In the genomic region with DNA sequence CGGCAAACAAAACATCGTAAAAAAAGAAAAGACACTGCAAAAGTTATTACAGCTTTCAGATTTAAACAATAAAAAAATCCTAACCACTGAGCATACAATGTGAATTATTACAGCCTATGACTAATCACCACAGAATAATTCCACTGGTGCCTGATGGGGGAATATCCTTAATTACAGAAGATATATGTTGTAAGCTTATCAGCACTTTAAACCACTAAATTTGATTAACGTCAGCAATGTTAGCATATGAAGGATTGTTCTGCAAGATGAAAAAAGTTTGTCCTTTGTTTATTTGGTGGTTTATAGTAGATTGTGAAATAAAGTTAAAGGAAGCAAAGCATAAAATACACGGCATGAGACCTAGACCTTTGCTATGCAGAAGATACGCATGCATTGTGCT, we compare ENCODE assay signal across 29 cellular contexts.
DNase-seq lines count a peak whose midpoint lies in the region; ATAC-seq and TF ChIP-seq lines count a peak whose summit lies in the region.
"Had no signal": no experiment of that assay in that cellular context is flagged by ENCODE, and none has a peak within 500 bp of the region (broad histone marks: within the 10 kb centered on the region; RNA-seq: fewer than 3 reads in every experiment).

No MANE protein-coding gene starts in this region.

- CTCF ChIA-PET in OCI-LY7 (lab: Charles Lee; ENCODE audit: unreplicated experiment) (no interaction called here), WTC11 (lab: Charles Lee) (no interaction called here)

- no peaks in the 10 kb centered on the region for H3K9me2 ChIP-seq in OCI-LY7 (ENCODE audit: insufficient read depth, low read length)

- H3K27ac Mint-ChIP-seq in WTC11: no peak overlapping the region
- H3K27ac Mint-ChIP-seq: activated T-helper 1 cell treated with anti-CD3 and anti-CD28 coated beads, Interleukin-12 subunit alpha, Interleukin-12 subunit beta, Interleukin-2, Interleukin-4 antibody, amounts not matched to agents 30 ng/mL and 10 ng/mL and 1 ng/mL, durations not matched to agents 14 hours and 24 hours and 36 hours; nephron; stimulated activated naive CD8-positive, alpha-beta T cell treated with anti-CD3 and anti-CD28 coated beads, Interleukin-15, Interleukin-2, amounts not matched to agents 100 ng/mL and 50 ng/mL, for 24 hours had no signal

- intact Hi-C loops in OCI-LY7 (cut with micrococcal nuclease; ENCODE audit: unreplicated experiment): no loop called here

- ATAC-seq in WTC11: no peak
- no peak for ATAC-seq in HG03097 (IDR thresholded peaks at IDR 0.05; ENCODE audit: low FRiP score, unreplicated experiment)
- ATAC-seq: gastroesophageal sphincter, HCT116, mucosa of descending colon, right lobe of liver had no signal

- POLR2A ChIA-PET in OCI-LY7 (lab: Charles Lee) (no interaction called here), WTC11 (lab: Charles Lee) (no interaction called here)

- DNase-seq in GM03348 (ENCODE audit: low spot score) (peak; percentile 7), NCI-H526 treated with DMSO at 0.1 percent for 48 hours (lab: John Stamatoyannopoulos, UW) (peak; percentile 32), cardiac fibroblast (ENCODE audit: low read depth in 2 of 2) (peak; percentile 6 to 28), stromal cell of bone marrow (ENCODE audit: low read depth) (peak; percentile 7), OCI-LY7 (ENCODE audit: low spot score) (no peak), WTC11 (ENCODE audit: low spot score) (no peak)
- DNase-seq: activated CD4-positive, alpha-beta T cell treated with anti-CD3 and anti-CD28 coated beads, Interleukin-2, amount 50 U/mL, for 1 hour; activated naive CD4-positive, alpha-beta T cell treated with anti-CD3 and anti-CD28 coated beads, Interleukin-2, amount 50 U/mL, for 16 hours; aorta; BE2C; effector CD8-positive, alpha-beta T cell; erythroblast; hypothalamus; mucosa of descending colon; NCI-H1105; NCI-H1930; NCI-H748 treated with DMSO at 0.1 percent for 48 hours; ovary; right lobe of liver; stimulated activated CD4-positive, alpha-beta T cell treated with anti-CD3 and anti-CD28 coated beads, Interleukin-12 subunit alpha, Interleukin-12 subunit beta, amount 100 ng/mL, for 4 hours; T-helper 9 cell; thyroid gland; WERI-Rb-1 had no signal

- no peaks in the 10 kb centered on the region for H3K79me2 ChIP-seq in OCI-LY7 (ENCODE audit: insufficient read depth, low read depth, low read length)

- TF ChIP-seq CTCF in cardiac fibroblast (IDR thresholded peaks at IDR 0.05; ENCODE audit: low read depth, low read length) (no peak), OCI-LY7 (conservative IDR thresholded peaks at IDR 0.05; ENCODE audit: low read length) (no peak), WTC11 (IDR thresholded peaks at IDR 0.05) (no peak)

- H3K4me1 Mint-ChIP-seq in WTC11: 0 out of 2 replicates have a peak, but pooled peaks cover 5% of the 10 kb centered on the region
- H3K4me1 Mint-ChIP-seq: nephron had no signal

- no peak overlapping the region for H3K4me2 ChIP-seq in OCI-LY7 (ENCODE audit: low read length)

- no peak overlapping the region for H3K4me3 ChIP-seq in cardiac fibroblast (replicated peaks in 1 of 2; ENCODE audit: low read depth in 2 of 2, low read length in 2 of 2)
- H3K4me3 ChIP-seq in OCI-LY7 (ENCODE audit: low read depth, low read length, poor library complexity, severe bottlenecking): no peak overlapping the region
- H3K4me3 ChIP-seq: gastroesophageal sphincter, mucosa of descending colon, ovary, right lobe of liver, thyroid gland had no signal

- no TSS peak for BruUV-seq in OCI-LY7 (replicated peaks; lab: Mats Ljungman, UMichigan)

- H4K20me1 ChIP-seq in OCI-LY7 (ENCODE audit: insufficient read depth, low read length): no peaks in the 10 kb centered on the region

- H3K9me3 Mint-ChIP-seq in WTC11: peaks cover 12% of the 10 kb centered on the region
- H3K9me3 Mint-ChIP-seq: activated T-helper 1 cell treated with anti-CD3 and anti-CD28 coated beads, Interleukin-12 subunit alpha, Interleukin-12 subunit beta, Interleukin-2, Interleukin-4 antibody, amounts not matched to agents 30 ng/mL and 10 ng/mL and 1 ng/mL, durations not matched to agents 14 hours and 24 hours and 36 hours; nephron had no signal

- H3K27me3 Mint-ChIP-seq in WTC11 (ENCODE audit: low read depth): no peaks in the 10 kb centered on the region
- H3K27me3 Mint-ChIP-seq: stimulated activated naive CD8-positive, alpha-beta T cell treated with anti-CD3 and anti-CD28 coated beads, Interleukin-15, Interleukin-2, amounts not matched to agents 100 ng/mL and 50 ng/mL, for 24 hours had no signal

- H3K36me3 Mint-ChIP-seq in WTC11: no peaks in the 10 kb centered on the region

- H3K9me3 ChIP-seq in OCI-LY7 (ENCODE audit: low read length): no peaks in the 10 kb centered on the region
- H3K9me3 ChIP-seq: BE2C, gastroesophageal sphincter, mucosa of descending colon, ovary, right lobe of liver, thyroid gland had no signal

- H2AFZ ChIP-seq in OCI-LY7 (ENCODE audit: low read length): no peak overlapping the region

- H3K36me3 ChIP-seq in OCI-LY7 (ENCODE audit: insufficient read depth, low read length): no peaks in the 10 kb centered on the region
- H3K36me3 ChIP-seq: BE2C, gastroesophageal sphincter, ovary, right lobe of liver, thyroid gland, WERI-Rb-1 had no signal

- no peaks in the 10 kb centered on the region for H3K4me1 ChIP-seq in OCI-LY7 (ENCODE audit: insufficient read depth, low read length, poor library complexity, severe bottlenecking)
- H3K4me1 ChIP-seq: BE2C, gastroesophageal sphincter, right lobe of liver, thyroid gland had no signal

- H3K27ac ChIP-seq in OCI-LY7 (ENCODE audit: low read depth, low read length, poor library complexity, severe bottlenecking): no peak overlapping the region
- H3K27ac ChIP-seq: gastroesophageal sphincter, ovary, right lobe of liver, thyroid gland, WERI-Rb-1 had no signal

- H3K4me3 Mint-ChIP-seq in WTC11: no peak overlapping the region
- H3K4me3 Mint-ChIP-seq: activated T-helper 1 cell treated with anti-CD3 and anti-CD28 coated beads, Interleukin-12 subunit alpha, Interleukin-12 subunit beta, Interleukin-2, Interleukin-4 antibody, amounts not matched to agents 30 ng/mL and 10 ng/mL and 1 ng/mL, durations not matched to agents 14 hours and 24 hours and 36 hours; nephron; stimulated activated naive CD8-positive, alpha-beta T cell treated with anti-CD3 and anti-CD28 coated beads, Interleukin-15, Interleukin-2, amounts not matched to agents 100 ng/mL and 50 ng/mL, for 24 hours had no signal

TF ChIP-seq in WTC11, 78 proteins besides CTCF, POLR2A, EP300 and RAD21:
- no peak for TF ChIP-seq GTF2I (CRISPR knock-in tag; conservative IDR thresholded peaks at IDR 0.05)
- TF ChIP-seq, protein P1, sequence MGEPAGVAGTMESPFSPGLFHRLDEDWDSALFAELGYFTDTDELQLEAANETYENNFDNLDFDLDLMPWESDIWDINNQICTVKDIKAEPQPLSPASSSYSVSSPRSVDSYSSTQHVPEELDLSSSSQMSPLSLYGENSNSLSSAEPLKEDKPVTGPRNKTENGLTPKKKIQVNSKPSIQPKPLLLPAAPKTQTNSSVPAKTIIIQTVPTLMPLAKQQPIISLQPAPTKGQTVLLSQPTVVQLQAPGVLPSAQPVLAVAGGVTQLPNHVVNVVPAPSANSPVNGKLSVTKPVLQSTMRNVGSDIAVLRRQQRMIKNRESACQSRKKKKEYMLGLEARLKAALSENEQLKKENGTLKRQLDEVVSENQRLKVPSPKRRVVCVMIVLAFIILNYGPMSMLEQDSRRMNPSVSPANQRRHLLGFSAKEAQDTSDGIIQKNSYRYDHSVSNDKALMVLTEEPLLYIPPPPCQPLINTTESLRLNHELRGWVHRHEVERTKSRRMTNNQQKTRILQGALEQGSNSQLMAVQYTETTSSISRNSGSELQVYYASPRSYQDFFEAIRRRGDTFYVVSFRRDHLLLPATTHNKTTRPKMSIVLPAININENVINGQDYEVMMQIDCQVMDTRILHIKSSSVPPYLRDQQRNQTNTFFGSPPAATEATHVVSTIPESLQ (CRISPR knock-in tag; IDR thresholded peaks at IDR 0.05): no peak
- TF ChIP-seq PRRX2 (CRISPR knock-in tag; IDR thresholded peaks at IDR 0.05): no peak
- no peak for TF ChIP-seq TEAD1 (CRISPR knock-in tag; IDR thresholded peaks at IDR 0.05)
- no peak for TF ChIP-seq ELF4 (CRISPR knock-in tag; IDR thresholded peaks at IDR 0.05; ENCODE audit: low read depth)
- no peak for TF ChIP-seq ZNF219 (CRISPR knock-in tag; IDR thresholded peaks at IDR 0.05; ENCODE audit: borderline replicate concordance)
- TF ChIP-seq JUN (CRISPR knock-in tag; IDR thresholded peaks at IDR 0.05): no peak
- TF ChIP-seq NR3C1 (CRISPR knock-in tag; conservative IDR thresholded peaks at IDR 0.05; ENCODE audit: low read depth): no peak
- no peak for TF ChIP-seq MYBL2 (CRISPR knock-in tag; IDR thresholded peaks at IDR 0.05)
- TF ChIP-seq SMAD4 (CRISPR knock-in tag; IDR thresholded peaks at IDR 0.05): no peak
- TF ChIP-seq CREB1 (CRISPR knock-in tag; IDR thresholded peaks at IDR 0.05): no peak
- TF ChIP-seq, protein P2, sequence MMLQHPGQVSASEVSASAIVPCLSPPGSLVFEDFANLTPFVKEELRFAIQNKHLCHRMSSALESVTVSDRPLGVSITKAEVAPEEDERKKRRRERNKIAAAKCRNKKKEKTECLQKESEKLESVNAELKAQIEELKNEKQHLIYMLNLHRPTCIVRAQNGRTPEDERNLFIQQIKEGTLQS (CRISPR knock-in tag; conservative IDR thresholded peaks at IDR 0.05): no peak
- no peak for TF ChIP-seq IRF2 (CRISPR knock-in tag; IDR thresholded peaks at IDR 0.05; ENCODE audit: borderline replicate concordance, low read depth)
- no peak for TF ChIP-seq TP53 (CRISPR knock-in tag; IDR thresholded peaks at IDR 0.05)
- TF ChIP-seq, protein P3, sequence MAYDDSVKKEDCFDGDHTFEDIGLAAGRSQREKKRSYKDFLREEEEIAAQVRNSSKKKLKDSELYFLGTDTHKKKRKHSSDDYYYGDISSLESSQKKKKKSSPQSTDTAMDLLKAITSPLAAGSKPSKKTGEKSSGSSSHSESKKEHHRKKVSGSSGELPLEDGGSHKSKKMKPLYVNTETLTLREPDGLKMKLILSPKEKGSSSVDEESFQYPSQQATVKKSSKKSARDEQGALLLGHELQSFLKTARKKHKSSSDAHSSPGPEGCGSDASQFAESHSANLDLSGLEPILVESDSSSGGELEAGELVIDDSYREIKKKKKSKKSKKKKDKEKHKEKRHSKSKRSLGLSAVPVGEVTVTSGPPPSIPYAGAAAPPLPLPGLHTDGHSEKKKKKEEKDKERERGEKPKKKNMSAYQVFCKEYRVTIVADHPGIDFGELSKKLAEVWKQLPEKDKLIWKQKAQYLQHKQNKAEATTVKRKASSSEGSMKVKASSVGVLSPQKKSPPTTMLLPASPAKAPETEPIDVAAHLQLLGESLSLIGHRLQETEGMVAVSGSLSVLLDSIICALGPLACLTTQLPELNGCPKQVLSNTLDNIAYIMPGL (CRISPR knock-in tag; IDR thresholded peaks at IDR 0.05): no peak
- TF ChIP-seq ZNF396 (CRISPR knock-in tag; IDR thresholded peaks at IDR 0.05; ENCODE audit: borderline replicate concordance): no peak
- TF ChIP-seq ZNF263 (CRISPR knock-in tag; IDR thresholded peaks at IDR 0.05; ENCODE audit: low read depth): no peak

Comparison
In these comparisons a context has a peak if more than half of its experiments do, and no peak if none do; other contexts are left out.
1. DNase-seq: peak in GM03348 (single experiment), NCI-H526 treated with DMSO at 0.1 percent for 48 hours (single experiment), cardiac fibroblast (2 of 2) and stromal cell of bone marrow (single experiment); none in OCI-LY7 (single experiment) and WTC11 (single experiment).